ENCODE assay signal across 1 cellular context in the genomic region with DNA sequence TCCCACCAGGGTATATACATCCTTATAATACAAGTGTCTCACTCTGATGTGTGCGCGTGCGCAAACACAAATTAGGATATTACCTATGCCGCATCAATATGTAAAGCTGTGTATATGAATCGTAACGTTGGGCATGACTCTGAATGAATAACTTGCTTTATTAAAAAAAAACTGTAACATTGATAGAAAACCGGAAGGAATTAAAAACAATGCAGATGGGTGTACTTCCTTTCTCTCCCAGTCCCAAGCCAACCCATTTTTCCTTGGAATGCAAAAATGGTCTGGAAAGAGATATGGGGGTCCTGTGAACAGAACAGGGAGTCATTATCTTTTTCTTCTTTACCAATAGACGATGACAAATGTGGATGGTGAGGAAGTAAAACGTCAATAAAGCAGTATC.
TF ChIP-seq lines count a peak whose summit lies in the region.

No MANE protein-coding gene starts in this region.

TF ChIP-seq in WTC11, 78 proteins besides CTCF, POLR2A, EP300 and RAD21 (continued from another document):
- no peak for TF ChIP-seq E2F1 (CRISPR knock-in tag; IDR thresholded peaks at IDR 0.05)
- TF ChIP-seq FOXJ3 (CRISPR knock-in tag; IDR thresholded peaks at IDR 0.05; ENCODE audit: borderline replicate concordance) = no peak
- TF ChIP-seq, protein P1, sequence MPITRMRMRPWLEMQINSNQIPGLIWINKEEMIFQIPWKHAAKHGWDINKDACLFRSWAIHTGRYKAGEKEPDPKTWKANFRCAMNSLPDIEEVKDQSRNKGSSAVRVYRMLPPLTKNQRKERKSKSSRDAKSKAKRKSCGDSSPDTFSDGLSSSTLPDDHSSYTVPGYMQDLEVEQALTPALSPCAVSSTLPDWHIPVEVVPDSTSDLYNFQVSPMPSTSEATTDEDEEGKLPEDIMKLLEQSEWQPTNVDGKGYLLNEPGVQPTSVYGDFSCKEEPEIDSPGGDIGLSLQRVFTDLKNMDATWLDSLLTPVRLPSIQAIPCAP (CRISPR knock-in tag; IDR thresholded peaks at IDR 0.05) = no peak
- TF ChIP-seq, protein P2, sequence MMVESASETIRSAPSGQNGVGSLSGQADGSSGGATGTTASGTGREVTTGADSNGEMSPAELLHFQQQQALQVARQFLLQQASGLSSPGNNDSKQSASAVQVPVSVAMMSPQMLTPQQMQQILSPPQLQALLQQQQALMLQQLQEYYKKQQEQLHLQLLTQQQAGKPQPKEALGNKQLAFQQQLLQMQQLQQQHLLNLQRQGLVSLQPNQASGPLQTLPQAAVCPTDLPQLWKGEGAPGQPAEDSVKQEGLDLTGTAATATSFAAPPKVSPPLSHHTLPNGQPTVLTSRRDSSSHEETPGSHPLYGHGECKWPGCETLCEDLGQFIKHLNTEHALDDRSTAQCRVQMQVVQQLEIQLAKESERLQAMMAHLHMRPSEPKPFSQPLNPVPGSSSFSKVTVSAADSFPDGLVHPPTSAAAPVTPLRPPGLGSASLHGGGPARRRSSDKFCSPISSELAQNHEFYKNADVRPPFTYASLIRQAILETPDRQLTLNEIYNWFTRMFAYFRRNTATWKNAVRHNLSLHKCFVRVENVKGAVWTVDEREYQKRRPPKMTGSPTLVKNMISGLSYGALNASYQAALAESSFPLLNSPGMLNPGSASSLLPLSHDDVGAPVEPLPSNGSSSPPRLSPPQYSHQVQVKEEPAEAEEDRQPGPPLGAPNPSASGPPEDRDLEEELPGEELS (CRISPR knock-in tag; IDR thresholded peaks at IDR 0.05) = no peak
- TF ChIP-seq ZNF396 (CRISPR knock-in tag; IDR thresholded peaks at IDR 0.05; ENCODE audit: borderline replicate concordance) = no peak
- no peak for TF ChIP-seq ZNF671 (CRISPR knock-in tag; IDR thresholded peaks at IDR 0.05)
- no peak for TF ChIP-seq SMAD3 (CRISPR knock-in tag; IDR thresholded peaks at IDR 0.05; ENCODE audit: borderline replicate concordance)
- TF ChIP-seq GRHL2 (CRISPR knock-in tag; IDR thresholded peaks at IDR 0.05; ENCODE audit: insufficient replicate concordance, severe bottlenecking) = no peak
- TF ChIP-seq CREB1 (CRISPR knock-in tag; IDR thresholded peaks at IDR 0.05) = no peak
- TF ChIP-seq SMAD4 (CRISPR knock-in tag; IDR thresholded peaks at IDR 0.05) = no peak
- no peak for TF ChIP-seq ZNF232 (CRISPR knock-in tag; IDR thresholded peaks at IDR 0.05)
- TF ChIP-seq, protein P3, sequence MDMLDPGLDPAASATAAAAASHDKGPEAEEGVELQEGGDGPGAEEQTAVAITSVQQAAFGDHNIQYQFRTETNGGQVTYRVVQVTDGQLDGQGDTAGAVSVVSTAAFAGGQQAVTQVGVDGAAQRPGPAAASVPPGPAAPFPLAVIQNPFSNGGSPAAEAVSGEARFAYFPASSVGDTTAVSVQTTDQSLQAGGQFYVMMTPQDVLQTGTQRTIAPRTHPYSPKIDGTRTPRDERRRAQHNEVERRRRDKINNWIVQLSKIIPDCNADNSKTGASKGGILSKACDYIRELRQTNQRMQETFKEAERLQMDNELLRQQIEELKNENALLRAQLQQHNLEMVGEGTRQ (CRISPR knock-in tag; IDR thresholded peaks at IDR 0.05) = no peak
- TF ChIP-seq, protein P4, sequence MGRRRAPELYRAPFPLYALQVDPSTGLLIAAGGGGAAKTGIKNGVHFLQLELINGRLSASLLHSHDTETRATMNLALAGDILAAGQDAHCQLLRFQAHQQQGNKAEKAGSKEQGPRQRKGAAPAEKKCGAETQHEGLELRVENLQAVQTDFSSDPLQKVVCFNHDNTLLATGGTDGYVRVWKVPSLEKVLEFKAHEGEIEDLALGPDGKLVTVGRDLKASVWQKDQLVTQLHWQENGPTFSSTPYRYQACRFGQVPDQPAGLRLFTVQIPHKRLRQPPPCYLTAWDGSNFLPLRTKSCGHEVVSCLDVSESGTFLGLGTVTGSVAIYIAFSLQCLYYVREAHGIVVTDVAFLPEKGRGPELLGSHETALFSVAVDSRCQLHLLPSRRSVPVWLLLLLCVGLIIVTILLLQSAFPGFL (CRISPR knock-in tag; IDR thresholded peaks at IDR 0.05; ENCODE audit: borderline replicate concordance) = no peak
- no peak for TF ChIP-seq JUN (CRISPR knock-in tag; IDR thresholded peaks at IDR 0.05)
- TF ChIP-seq ERG (CRISPR knock-in tag; IDR thresholded peaks at IDR 0.05) = no peak
